Comparison of ENCODE assay signal across 9 cellular contexts in genomic region chr17:74452841-74453661, GRCh38. TPM values are rescaled to one million over a fixed set of nuclear protein-coding genes. Genes with fewer than 3 reads are reported as not detected.
A peak's percentile ranks its signal among the peaks of the same experiment; 100 is the strongest.
DNase-seq lines count a peak whose midpoint lies in the region; ATAC-seq, FAIRE-seq and TF ChIP-seq lines count a peak whose summit lies in the region.
"Had no signal": no experiment of that assay in that cellular context is flagged by ENCODE, and none has a peak within 500 bp of the region (broad histone marks: within the 10 kb centered on the region; RNA-seq: fewer than 3 reads in every experiment).

No MANE protein-coding gene starts in this region.

- FAIRE-seq in frontal cortex (lab: Jason Lieb, UNC), result no peak

- no peaks in the 10 kb centered on the region for H3K79me1 ChIP-seq in mesendoderm (ENCODE audit: low read length)

- H3K56ac ChIP-seq in mesendoderm (ENCODE audit: low read length), result peak overlapping the region; percentile 74

- H2AK5ac ChIP-seq in mesendoderm (ENCODE audit: low read length), result no peak overlapping the region

- no peak overlapping the region for H2BK15ac ChIP-seq in mesendoderm (replicated peaks; ENCODE audit: low read depth)

- H2BK5ac ChIP-seq in mesendoderm (ENCODE audit: low read length), result no peak overlapping the region

- no peaks in the 10 kb centered on the region for H3K79me2 ChIP-seq in mesendoderm (ENCODE audit: control insufficient read depth, insufficient read depth, low read length)

- no peaks in the 10 kb centered on the region for H3K9me3 Mint-ChIP-seq in activated CD4-positive, alpha-beta T cell treated with anti-CD3 and anti-CD28 coated beads, Interleukin-2, amount 10 ng/mL, durations not matched to agents 7 days and 5 days

- H3K36me3 Mint-ChIP-seq in activated CD4-positive, alpha-beta T cell treated with anti-CD3 and anti-CD28 coated beads, Interleukin-2, amount 10 ng/mL, durations not matched to agents 7 days and 5 days (ENCODE audit: low read depth), result no peaks in the 10 kb centered on the region

- ATAC-seq in upper lobe of left lung (ENCODE audit: low FRiP score in 2 of 2), result no peak

- H3K4me2 ChIP-seq in mesendoderm (ENCODE audit: low read length), result peak overlapping the region; percentile 74

- peak overlapping the region; percentile 83 for H3K27ac ChIP-seq in caudate nucleus (ENCODE audit: low read depth, low read length)
- H3K27ac ChIP-seq in mesendoderm (ENCODE audit: low read depth, low read length), result no peak overlapping the region
- peak overlapping the region; percentile 65 to 87 (median 84) for H3K27ac ChIP-seq in upper lobe of left lung

- H3K9me3 ChIP-seq in upper lobe of left lung, result no peaks in the 10 kb centered on the region

- no peak for TF ChIP-seq POLR2A in upper lobe of left lung (IDR thresholded peaks at IDR 0.05)

- H3K4me1 ChIP-seq in mesendoderm (ENCODE audit: control insufficient read depth, low read depth, low read length) (peaks cover 7% of the 10 kb centered on the region), upper lobe of left lung (peaks cover 27 to 39% (median 35%) of the 10 kb centered on the region in 4 donors)

- no peak overlapping the region for H4K5ac ChIP-seq in mesendoderm (ENCODE audit: low read length)

- no peak for TF ChIP-seq EP300 in upper lobe of left lung (IDR thresholded peaks at IDR 0.05)

- H3K23ac ChIP-seq in mesendoderm (ENCODE audit: low read length), result no peak overlapping the region

- POLR2A ChIA-PET in activated CD4-positive, alpha-beta T cell treated with anti-CD3 and anti-CD28 coated beads, Interleukin-2, amount 10 ng/mL, durations not matched to agents 7 days and 5 days (lab: Charles Lee), result no interaction called here

- no peak overlapping the region for H3K4ac ChIP-seq in mesendoderm (ENCODE audit: low read depth, low read length)

- H3K4me3 Mint-ChIP-seq in activated CD4-positive, alpha-beta T cell treated with anti-CD3 and anti-CD28 coated beads, Interleukin-2, amount 10 ng/mL, durations not matched to agents 7 days and 5 days, result no peak overlapping the region

- TF ChIP-seq CTCF in upper lobe of left lung (IDR thresholded peaks at IDR 0.05), result no peak

- H3K18ac ChIP-seq in mesendoderm (ENCODE audit: low read length), result peak overlapping the region; percentile 20

- H3K36me3 ChIP-seq in mesendoderm (ENCODE audit: control insufficient read depth, insufficient read depth, low read length) (no peaks in the 10 kb centered on the region), upper lobe of left lung (peaks cover 0 to 2% (median 0%) of the 10 kb centered on the region in 4 donors)

- peak overlapping the region; percentile 63 for H3K9ac ChIP-seq in mesendoderm (ENCODE audit: low read length)

- H2BK120ac ChIP-seq in mesendoderm (ENCODE audit: low read depth, low read length), result no peak overlapping the region

- H3K4me1 Mint-ChIP-seq in activated CD4-positive, alpha-beta T cell treated with anti-CD3 and anti-CD28 coated beads, Interleukin-2, amount 10 ng/mL, durations not matched to agents 7 days and 5 days, result peaks cover 22% of the 10 kb centered on the region

- WGBS in mesendoderm (ENCODE audit: extremely low coverage, insufficient coverage, low lambda C conversion rate), result no CpG with 5 or more reads among the region's 22 CpGs
- WGBS in upper lobe of left lung, 2 donors, result 56 to 57% methylated on average over 10 to 21 of the region's 22 CpGs

- H3K4me3 ChIP-seq in mesendoderm (ENCODE audit: low read length) (no peak overlapping the region), upper lobe of left lung (peak overlapping the region in 3 of 4 donors; percentile 41 to 51 (median 45))

- DNase-seq in activated CD4-positive, alpha-beta T cell treated with anti-CD3 and anti-CD28 coated beads, Interleukin-2, amount 10 ng/mL, durations not matched to agents 7 days and 5 days, result no peak
- no peak for DNase-seq in activated CD4-positive, alpha-beta T cell treated with anti-CD3 and anti-CD28 coated beads for 4 hours
- DNase-seq in caudate nucleus (lab: John Stamatoyannopoulos, UW), result peak in 1 of 61 donors; percentile 78
- no peak for DNase-seq in mesendoderm
- no peak for DNase-seq in upper lobe of left lung
- DNase-seq in hepatic stellate cell (ENCODE audit: low spot score), result no peak
- no peak for DNase-seq in NCI-H2107 (lab: John Stamatoyannopoulos, UW)
- no peak for DNase-seq in frontal cortex (ENCODE audit: low spot score in 2 of 2)

- H4K8ac ChIP-seq in mesendoderm (ENCODE audit: low read depth, low read length), result no peak overlapping the region

- H3K27me3 Mint-ChIP-seq in activated CD4-positive, alpha-beta T cell treated with anti-CD3 and anti-CD28 coated beads, Interleukin-2, amount 10 ng/mL, durations not matched to agents 7 days and 5 days, result peaks cover 24% of the 10 kb centered on the region

- CTCF ChIA-PET in activated CD4-positive, alpha-beta T cell treated with anti-CD3 and anti-CD28 coated beads, Interleukin-2, amount 10 ng/mL, durations not matched to agents 7 days and 5 days (lab: Charles Lee), result interaction anchor here (0.9 to 3.0 kb wide), 6 partner anchors 9 to 84 kb away, joined by 3 to 15 read pairs (median 5); partner anchors contain the start of gene CD300A

- H3K27ac Mint-ChIP-seq in activated CD4-positive, alpha-beta T cell treated with anti-CD3 and anti-CD28 coated beads, Interleukin-2, amount 10 ng/mL, durations not matched to agents 7 days and 5 days, result peak overlapping the region; percentile 50

- H3K27me3 ChIP-seq in mesendoderm (ENCODE audit: insufficient read depth, low read length, poor library complexity), result peaks cover 5% of the 10 kb centered on the region
- no peaks in the 10 kb centered on the region for H3K27me3 ChIP-seq in upper lobe of left lung

RNA-seq across cellular contexts. Expression of gene CD300A, which starts 13.4 kb away (rescaled TPM):
- 1 to 10 TPM; 6.7 to 6.8 TPM for total RNA-seq in activated CD4-positive, alpha-beta T cell treated with anti-CD3 and anti-CD28 coated beads, Interleukin-2, amount 10 ng/mL, durations not matched to agents 7 days and 5 days
- polyA plus RNA-seq in mesendoderm (2013, experiment 1 of 2), result 0.03 TPM
- polyA plus RNA-seq in mesendoderm (2013, experiment 2 of 2), result 0.03 TPM
- 10 to 100 TPM; 10.7 to 26.5 (median 18.0) TPM for total RNA-seq in upper lobe of left lung
- total RNA-seq in frontal cortex, result 2.4 TPM
- total RNA-seq: kidney epithelial cell had no signal

RNA-seq across cellular contexts. Expression of gene GPRC5C, which starts 21.2 kb away (rescaled TPM):
- total RNA-seq in activated CD4-positive, alpha-beta T cell treated with anti-CD3 and anti-CD28 coated beads, Interleukin-2, amount 10 ng/mL, durations not matched to agents 7 days and 5 days, result not detected
- polyA plus RNA-seq in mesendoderm (2013, experiment 1 of 2), result 3.7 TPM
- 4.0 TPM for polyA plus RNA-seq in mesendoderm (2013, experiment 2 of 2)
- 10 to 100 TPM; 50.7 to 88.4 (median 56.4) TPM for total RNA-seq in upper lobe of left lung
- 5.3 TPM for total RNA-seq in frontal cortex
